14 cellular contexts compared by ENCODE assay signal in genomic region chr11:47130541-47130940, GRCh38. TPM values are rescaled to one million over a fixed set of nuclear protein-coding genes. Genes with fewer than 3 reads are reported as not detected.
DNase-seq lines count a peak whose midpoint lies in the region; TF ChIP-seq lines count a peak whose summit lies in the region.
"Had no signal": no experiment of that assay in that cellular context is flagged by ENCODE, and none has a peak within 500 bp of the region (broad histone marks: within the 10 kb centered on the region; RNA-seq: fewer than 3 reads in every experiment).

No MANE protein-coding gene starts in this region.

- intact Hi-C loops in sigmoid colon (cut with DNase I) = no loop called here

- peak overlapping the region; percentile 45 for H3K27ac ChIP-seq in Karpas-422 (ENCODE audit: low read length)
- no peak overlapping the region for H3K27ac ChIP-seq in sigmoid colon
- H3K27ac ChIP-seq: C4-2B had no signal

- no peaks in the 10 kb centered on the region for H3K27me3 ChIP-seq in Karpas-422 (ENCODE audit: low read length)
- H3K27me3 ChIP-seq in sigmoid colon = no peaks in the 10 kb centered on the region

- no peaks in the 10 kb centered on the region for H3K9me2 ChIP-seq in Karpas-422 (replicated peaks; ENCODE audit: insufficient read depth, low read length)

- H3K4me1 ChIP-seq in Karpas-422 (ENCODE audit: low read length) = peaks cover 45% of the 10 kb centered on the region
- no peaks in the 10 kb centered on the region for H3K4me1 ChIP-seq in sigmoid colon

- no peak overlapping the region for H3K4me2 ChIP-seq in Karpas-422 (ENCODE audit: low read depth, low read length, poor library complexity, severe bottlenecking)

- H3K9me3 ChIP-seq in Karpas-422 (ENCODE audit: low read length) (no peaks in the 10 kb centered on the region), sigmoid colon (no peaks in the 10 kb centered on the region)

- H3K36me3 ChIP-seq in Karpas-422 (ENCODE audit: insufficient read depth, low read length) = no peaks in the 10 kb centered on the region
- no peaks in the 10 kb centered on the region for H3K36me3 ChIP-seq in sigmoid colon

- H3K4me3 ChIP-seq in Karpas-422 (ENCODE audit: low read length) (no peak overlapping the region), sigmoid colon (no peak overlapping the region)

- no peaks in the 10 kb centered on the region for H4K20me1 ChIP-seq in Karpas-422 (ENCODE audit: insufficient read depth, low read depth, low read length)

- TF ChIP-seq POLR2A in sigmoid colon (IDR thresholded peaks at IDR 0.05) = no peak

- no peak for TF ChIP-seq EP300 in sigmoid colon (IDR thresholded peaks at IDR 0.05)

- TF ChIP-seq CTCF in sigmoid colon (IDR thresholded peaks at IDR 0.05) = no peak

- H3K79me2 ChIP-seq in Karpas-422 (ENCODE audit: low read length) = no peaks in the 10 kb centered on the region

- no peak overlapping the region for H3K9ac ChIP-seq in Karpas-422 (ENCODE audit: low read length)

- H2AFZ ChIP-seq in Karpas-422 (ENCODE audit: low read length) = no peak overlapping the region

- DNase-seq in Karpas-422 (no peak), NCI-H2196 (lab: John Stamatoyannopoulos, UW; ENCODE audit: unreplicated experiment) (peak; percentile 95), dedifferentiated amniotic fluid mesenchymal stem cell (ENCODE audit: extremely low spot score) (peak; percentile 1), sigmoid colon (peak; percentile 36), NCI-H1048 (lab: John Stamatoyannopoulos, UW) (no peak), islet precursor cell (no peak)
- no peak for DNase-seq in activated CD4-positive, alpha-beta T cell treated with anti-CD3 and anti-CD28 coated beads, Interleukin-2, amount 50 U/mL, for 4 hours
- DNase-seq: activated CD4-positive, alpha-beta T cell treated with anti-CD3 and anti-CD28 coated beads, Interleukin-2, amount 10 ng/mL, durations not matched to agents 7 days and 5 days; activated T-cell treated with anti-CD3 and anti-CD28 coated beads, Interleukin-2, amount 50 U/mL, for 48 hours; central memory CD4-positive, alpha-beta T cell; EL; left colon; stimulated activated CD4-positive, alpha-beta T cell treated with anti-CD3 and anti-CD28 coated beads, Interleukin-1b, Interleukin-23, amount 100 ng/mL, for 48 hours had no signal

- 86 to 89% methylated on average over 3 of the region's 3 CpGs for WGBS in sigmoid colon, 2 donors

RNA-seq across cellular contexts. Expression of gene ARFGAP2, which starts 46.1 kb away (rescaled TPM):
- total RNA-seq in Karpas-422 (2014; rRNA removed; shearing (Covaris generic); ENCODE audit: low replicate concordance) = 68.6 and 139 TPM in 2 replicates
- total RNA-seq in sigmoid colon = 100 to 1,000 TPM in 3 of 4 donors, 10 to 100 TPM in 1; 85.0 to 185 (median 123) TPM
- 10 to 100 TPM; 46.8 to 81.1 (median 50.2) TPM for polyA plus RNA-seq in sigmoid colon

RNA-seq across cellular contexts. Expression of gene PACSIN3, which starts 55.7 kb away (rescaled TPM):
- 1.1 and 5.9 TPM in 2 replicates for total RNA-seq in Karpas-422 (2014; rRNA removed; shearing (Covaris generic); ENCODE audit: low replicate concordance)
- total RNA-seq in sigmoid colon = 10 to 100 TPM; 56.0 to 78.3 (median 73.5) TPM
- polyA plus RNA-seq in sigmoid colon = 1 to 10 TPM; 1.2 to 7.0 (median 4.8) TPM

Comparison
In these comparisons a context has a peak if more than half of its experiments do, and no peak if none do; other contexts are left out.
1. DNase-seq: peak in NCI-H2196 (single experiment), dedifferentiated amniotic fluid mesenchymal stem cell (single experiment) and sigmoid colon (single experiment); none in Karpas-422 (single experiment), NCI-H1048 (single experiment), islet precursor cell (single experiment) and activated CD4-positive, alpha-beta T cell treated with anti-CD3 and anti-CD28 coated beads, Interleukin-2, amount 50 U/mL, for 4 hours (0 of 2).